In genomic region chr18:76256897-76257500, GRCh38 we compare ENCODE assay signal across 8 cellular contexts.
DNase-seq lines count a peak whose midpoint lies in the region; ATAC-seq and TF ChIP-seq lines count a peak whose summit lies in the region.

No MANE protein-coding gene starts in this region.

- H3K27me3 ChIP-seq in BJ (ENCODE audit: control insufficient read depth, insufficient read depth, low read length) (peaks cover 10% of the 10 kb centered on the region), Karpas-422 (ENCODE audit: low read length) (no peaks in the 10 kb centered on the region), SU-DHL-6 (ENCODE audit: low read length) (no peaks in the 10 kb centered on the region), left ventricle myocardium inferior (ENCODE audit: low read depth) (peaks cover 64% of the 10 kb centered on the region), tibial artery (peaks cover 0 to 3% of the 10 kb centered on the region in 2 donors)

- H3K27me3 Mint-ChIP-seq in activated naive CD8-positive, alpha-beta T cell treated with anti-CD3 and anti-CD28 coated beads, Interleukin-2, amount 50 U/mL, for 24 hours = peaks cover 3% of the 10 kb centered on the region

- no peaks in the 10 kb centered on the region for H3F3A ChIP-seq in SU-DHL-6 (ENCODE audit: insufficient read depth)

- H3K36me3 ChIP-seq in BJ (ENCODE audit: control insufficient read depth, insufficient read depth, low read length) (no peaks in the 10 kb centered on the region), Karpas-422 (ENCODE audit: insufficient read depth, low read length) (no peaks in the 10 kb centered on the region), SU-DHL-6 (ENCODE audit: low read length) (no peaks in the 10 kb centered on the region), left ventricle myocardium inferior (no peaks in the 10 kb centered on the region), tibial artery (no peaks in the 10 kb centered on the region)

- H3K9me2 ChIP-seq in Karpas-422 (replicated peaks; ENCODE audit: insufficient read depth, low read length) (no peaks in the 10 kb centered on the region), SU-DHL-6 (replicated peaks; ENCODE audit: insufficient read depth, low read length) (no peaks in the 10 kb centered on the region)

- H3K9ac ChIP-seq in Karpas-422 (ENCODE audit: low read length) (no peak overlapping the region), SU-DHL-6 (ENCODE audit: low read length) (no peak overlapping the region)

- no peak overlapping the region for H3K4me3 ChIP-seq in BJ (ENCODE audit: low read depth, low read length)
- H3K4me3 ChIP-seq in Karpas-422 (ENCODE audit: low read length) = no peak overlapping the region
- no peak overlapping the region for H3K4me3 ChIP-seq in SU-DHL-6 (ENCODE audit: insufficient read depth, low read length, poor library complexity, severe bottlenecking)
- no peak overlapping the region for H3K4me3 ChIP-seq in left ventricle myocardium inferior
- no peak overlapping the region for H3K4me3 ChIP-seq in tibial artery

- POLR2A ChIA-PET in BJ (lab: Charles Lee) = interaction anchor here (0.5 kb wide), 1 partner anchor 95 kb away, joined by 3 read pairs; no protein-coding TSS in a partner anchor

- H3K4me1 Mint-ChIP-seq in activated naive CD8-positive, alpha-beta T cell treated with anti-CD3 and anti-CD28 coated beads, Interleukin-2, amount 50 U/mL, for 24 hours = no peaks in the 10 kb centered on the region

- H3K79me2 ChIP-seq in Karpas-422 (ENCODE audit: low read length) (no peaks in the 10 kb centered on the region), SU-DHL-6 (ENCODE audit: insufficient read depth, low read length) (no peaks in the 10 kb centered on the region)

- H3K4me1 ChIP-seq in Karpas-422 (ENCODE audit: low read length) = no peaks in the 10 kb centered on the region
- H3K4me1 ChIP-seq in left ventricle myocardium inferior = peaks cover 5% of the 10 kb centered on the region
- peaks cover 0 to 9% (median 0%) of the 10 kb centered on the region in 4 donors for H3K4me1 ChIP-seq in tibial artery

- H3K27ac ChIP-seq in Karpas-422 (ENCODE audit: low read length) (no peak overlapping the region), SU-DHL-6 (ENCODE audit: low read depth, low read length) (no peak overlapping the region), left ventricle myocardium inferior (replicated peaks) (no peak overlapping the region), tibial artery (no peak overlapping the region)

- no peak overlapping the region for H2AFZ ChIP-seq in Karpas-422 (ENCODE audit: low read length)
- no peak overlapping the region for H2AFZ ChIP-seq in SU-DHL-6 (ENCODE audit: low read depth, low read length, severe bottlenecking)

- no peak for ATAC-seq in activated naive CD8-positive, alpha-beta T cell treated with anti-CD3 and anti-CD28 coated beads, Interleukin-2, amount 50 U/mL, for 24 hours
- no peak for ATAC-seq in HG03095 (IDR thresholded peaks at IDR 0.05; ENCODE audit: unreplicated experiment)

- H3K9me3 ChIP-seq in Karpas-422 (ENCODE audit: low read length) (no peaks in the 10 kb centered on the region), SU-DHL-6 (ENCODE audit: insufficient read depth, low read length) (no peaks in the 10 kb centered on the region), left ventricle myocardium inferior (replicated peaks) (no peaks in the 10 kb centered on the region), tibial artery (no peaks in the 10 kb centered on the region)

- H3K27ac Mint-ChIP-seq in activated naive CD8-positive, alpha-beta T cell treated with anti-CD3 and anti-CD28 coated beads, Interleukin-2, amount 50 U/mL, for 24 hours = no peak overlapping the region

- H3K4me2 ChIP-seq in Karpas-422 (ENCODE audit: low read depth, low read length, poor library complexity, severe bottlenecking) (no peak overlapping the region), SU-DHL-6 (ENCODE audit: low read depth, low read length, poor library complexity, severe bottlenecking) (no peak overlapping the region)

- no peaks in the 10 kb centered on the region for H4K20me1 ChIP-seq in Karpas-422 (ENCODE audit: insufficient read depth, low read depth, low read length)
- H4K20me1 ChIP-seq in SU-DHL-6 (ENCODE audit: low read depth, low read length) = no peaks in the 10 kb centered on the region

- H3K9me3 Mint-ChIP-seq in activated naive CD8-positive, alpha-beta T cell treated with anti-CD3 and anti-CD28 coated beads, Interleukin-2, amount 50 U/mL, for 24 hours = no peaks in the 10 kb centered on the region

- DNase-seq in BJ (ENCODE audit: low read depth) (no peak), Karpas-422 (peak; percentile 65), left ventricle myocardium inferior (no peak), tibial artery (no peak), NCI-H1694 treated with DMSO at 0.1 percent for 48 hours (lab: John Stamatoyannopoulos, UW) (no peak)
- DNase-seq in activated naive CD8-positive, alpha-beta T cell treated with anti-CD3 and anti-CD28 coated beads, Interleukin-2, amount 50 U/mL, for 24 hours = no peak

- intact Hi-C loops in left ventricle myocardium inferior (cut with micrococcal nuclease) = no loop called here
- intact Hi-C loops in tibial artery (cut with DNase I; ENCODE audit: low total_unique reads) = no loop called here

- TF ChIP-seq CTCF in BJ (IDR thresholded peaks at IDR 0.05; ENCODE audit: insufficient read depth, low read depth, low read length) (peak; percentile 91), SU-DHL-6 (IDR thresholded peaks at IDR 0.05; ENCODE audit: insufficient read depth, low read length, poor library complexity, severe bottlenecking) (peak; percentile 29), left ventricle myocardium inferior (IDR thresholded peaks at IDR 0.05; ENCODE audit: borderline replicate concordance) (peak; percentile 76), tibial artery (IDR thresholded peaks at IDR 0.05) (peak; percentile 57 to 69)

- CTCF ChIA-PET in BJ (lab: Yijun Ruan, JAX) = interaction anchor here (0.6 to 4.3 kb wide), 11 partner anchors 8 to 1652 kb away, joined by 3 to 25 read pairs (median 3); no protein-coding TSS in a partner anchor

- H3K36me3 Mint-ChIP-seq in activated naive CD8-positive, alpha-beta T cell treated with anti-CD3 and anti-CD28 coated beads, Interleukin-2, amount 50 U/mL, for 24 hours (ENCODE audit: low read depth) = no peaks in the 10 kb centered on the region

- H3K4me3 Mint-ChIP-seq in activated naive CD8-positive, alpha-beta T cell treated with anti-CD3 and anti-CD28 coated beads, Interleukin-2, amount 50 U/mL, for 24 hours = no peak overlapping the region

Comparison
In these comparisons a context has a peak if more than half of its experiments do, and no peak if none do; other contexts are left out.
1. CTCF ChIP-seq: peak in every context shown above with its lines; median percentile 91 in BJ; 76 in left ventricle myocardium inferior; 63 in tibial artery; 29 in SU-DHL-6.